16 cellular contexts compared by ENCODE assay signal in genomic region chr6:31305674-31306219, GRCh38.
"Had no signal": no experiment of that assay in that cellular context is flagged by ENCODE, and none has a peak within 500 bp of the region (broad histone marks: within the 10 kb centered on the region; RNA-seq: fewer than 3 reads in every experiment).

No MANE protein-coding gene starts in this region.

- H3K9me3 ChIP-seq: esophagus squamous epithelium, neutrophil, pancreas had no signal

- H3K4me3 ChIP-seq: esophagus squamous epithelium, pancreas, smooth muscle cell had no signal

- DNase-seq: activated CD4-positive, CD25-positive, alpha-beta regulatory T cell treated with anti-CD3 and anti-CD28 coated beads, Interleukin-2, amount 50 U/mL, for 72 hours; activated gamma-delta T cell treated with Interleukin-2 at 50 U/mL for 16 hours; activated T-cell treated with anti-CD3 and anti-CD28 coated beads, Interleukin-2, amount 50 U/mL, for 72 hours; amniotic stem cell; dermis blood vessel endothelial cell; effector memory CD4-positive, alpha-beta T cell; esophagus squamous epithelium; left cardiac atrium; mesenchymal stem cell; naive thymus-derived CD4-positive, alpha-beta T cell; stimulated activated CD4-positive, alpha-beta T cell treated with anti-CD3 and anti-CD28 coated beads, Interleukin-4, amount 100 ng/mL, for 24 hours had no signal

- H3K36me3 ChIP-seq: esophagus squamous epithelium, neutrophil, pancreas had no signal

- H3K4me1 ChIP-seq: pancreas had no signal

- FAIRE-seq: endothelial cell of umbilical vein, pancreas had no signal

- H3K27ac ChIP-seq: esophagus squamous epithelium, pancreas, VCaP had no signal
